Comparison of ENCODE assay signal across 27 cellular contexts in the genomic region with DNA sequence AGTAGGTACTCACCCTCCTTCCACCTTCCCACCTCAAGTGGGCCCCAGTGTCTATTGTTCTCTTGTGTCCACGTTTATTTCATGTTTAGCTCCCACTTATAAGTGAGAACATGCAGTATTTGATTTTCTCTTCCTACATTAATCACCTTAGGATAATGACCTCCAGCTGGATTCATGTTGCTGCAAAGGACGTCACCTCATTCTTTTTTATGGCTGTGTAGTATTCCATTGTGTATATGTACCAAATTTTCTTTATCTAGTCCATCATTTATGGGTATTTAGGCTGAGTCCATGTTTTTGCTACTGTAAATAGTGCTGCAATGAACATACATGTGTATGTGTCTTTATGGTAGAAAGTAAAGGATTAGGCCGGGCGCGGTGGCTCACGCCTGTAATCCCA.
"Had no signal": no experiment of that assay in that cellular context is flagged by ENCODE, and none has a peak within 500 bp of the region (broad histone marks: within the 10 kb centered on the region; RNA-seq: fewer than 3 reads in every experiment).

No MANE protein-coding gene starts in this region.

- FAIRE-seq: urothelium cell line had no signal

- H3K4me3 ChIP-seq: stomach, suprapubic skin, testis, thoracic aorta, thyroid gland, tibial artery, tibial nerve, transverse colon, upper lobe of left lung, upper lobe of right lung, uterus, vagina had no signal

- H3K36me3 ChIP-seq: stomach, suprapubic skin, thoracic aorta, thyroid gland, tibial artery, tibial nerve, transverse colon, upper lobe of left lung, upper lobe of right lung, uterus, vagina had no signal

- H3K4me1 ChIP-seq: testis, thyroid gland, tibial artery, transverse colon, upper lobe of left lung, upper lobe of right lung, uterus, vagina had no signal

- ATAC-seq: stimulated activated effector memory CD8-positive, alpha-beta T cell treated with anti-CD3 and anti-CD28 coated beads, Interleukin-12 subunit alpha, Interleukin-12 subunit beta, amount 100 ng/mL, for 72 hours; stimulated activated memory B cell treated with anti-CD40 and anti-IgM and Interleukin-4, amounts not matched to agents 10 μg/mL and 1 μg/mL and 100 μg/mL, for 72 hours; stimulated activated naive B cell treated with anti-CD40 and anti-IgM and Interleukin-4, amounts not matched to agents 10 μg/mL and 1 μg/mL and 100 μg/mL, for 72 hours; stimulated activated naive CD8-positive, alpha-beta T cell treated with anti-CD3 and anti-CD28 coated beads, Interleukin-15, amount 100 ng/mL, for 72 hours; stimulated activated naive CD8-positive, alpha-beta T cell treated with anti-CD3 and anti-CD28 coated beads, Interleukin-15, Interleukin-2, amounts not matched to agents 100 U/mL and 50 U/mL, for 24 hours; upper lobe of right lung had no signal

- H3K9me3 ChIP-seq: stomach, suprapubic skin, testis, thoracic aorta, thyroid gland, tibial artery, tibial nerve, transverse colon, upper lobe of left lung, upper lobe of right lung, uterus, vagina had no signal

- H3K27me3 ChIP-seq: stomach, suprapubic skin, testis, thyroid gland, tibial artery, transverse colon, upper lobe of left lung, upper lobe of right lung, uterus, vagina had no signal

- H3K27ac ChIP-seq: stomach, suprapubic skin, testis, thoracic aorta, thyroid gland, tibial artery, tibial nerve, transverse colon, upper lobe of left lung, upper lobe of right lung, uterus, vagina had no signal

- DNase-seq: stimulated activated CD4-positive, alpha-beta T cell treated with anti-CD3 and anti-CD28 coated beads, Interleukin-2, amount 100 ng/mL, for 48 hours; stimulated activated CD4-positive, alpha-beta T cell treated with anti-CD3 and anti-CD28 coated beads, Interleukin-4, amount 100 ng/mL, for 1 hour; stimulated activated CD4-positive, alpha-beta T cell treated with anti-CD3 and anti-CD28 coated beads, Interleukin-4, amount 100 ng/mL, for 24 hours; stimulated activated CD4-positive, alpha-beta T cell treated with anti-CD3 and anti-CD28 coated beads, Interleukin-4, amount 100 ng/mL, for 4 hours; stimulated activated CD8-positive, alpha-beta memory T cell treated with anti-CD3 and anti-CD28 coated beads, Interleukin-4, amount 100 ng/mL, for 48 hours; stimulated activated naive B cell treated with anti-CD40 and anti-IgM and Interleukin-4, amounts not matched to agents 10 μg/mL and 1 μg/mL and 100 μg/mL, for 72 hours; stimulated activated naive CD4-positive, alpha-beta T cell; stimulated activated naive CD4-positive, alpha-beta T cell treated with Interleukin-2 at 50 U/mL for 16 hours; stimulated activated naive CD8-positive, alpha-beta T cell treated with anti-CD3 and anti-CD28 coated beads, Interleukin-15, amount 100 ng/mL, for 72 hours; stimulated activated naive CD8-positive, alpha-beta T cell treated with anti-CD3 and anti-CD28 coated beads, Interleukin-15, Interleukin-2, amounts not matched to agents 100 U/mL and 50 U/mL, for 24 hours; stomach; substantia nigra; testis; thyroid gland; tibial artery; transverse colon; trophoblast cell; upper lobe of right lung; uterus had no signal
